ENCODE assay signal across 8 cellular contexts in the genomic region with DNA sequence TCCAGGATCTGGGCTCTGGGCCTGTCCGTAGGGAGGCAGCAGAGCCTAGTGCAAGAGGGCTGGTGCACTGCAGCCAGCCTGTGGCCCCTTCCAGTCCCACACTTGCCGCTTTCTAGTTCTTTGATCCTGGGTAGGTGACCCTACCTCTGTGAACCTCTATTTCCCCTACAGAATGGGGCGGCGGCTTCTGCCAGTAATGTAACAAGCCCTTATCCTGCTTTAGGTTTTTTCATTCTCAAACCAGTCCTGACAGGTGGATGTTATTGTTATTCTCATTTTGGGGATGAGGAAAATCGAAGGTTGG. TPM values are rescaled to one million over a fixed set of nuclear protein-coding genes. Genes with fewer than 3 reads are reported as not detected.
A peak's percentile ranks its signal among the peaks of the same experiment; 100 is the strongest.
DNase-seq lines count a peak whose midpoint lies in the region; TF ChIP-seq lines count a peak whose summit lies in the region.

No MANE protein-coding gene starts in this region.

- H3K36me3 Mint-ChIP-seq in activated CD4-positive, alpha-beta T cell treated with anti-CD3 and anti-CD28 coated beads, Interleukin-2, amount 10 ng/mL, durations not matched to agents 24 days and 14 days (ENCODE audit: low read depth), result peaks cover 5% of the 10 kb centered on the region
- peaks cover 8% of the 10 kb centered on the region for H3K36me3 Mint-ChIP-seq in endodermal cell (ENCODE audit: low read depth)
- H3K36me3 Mint-ChIP-seq in nephron progenitor cell (ENCODE audit: low read depth), result peaks cover 5% of the 10 kb centered on the region

- TF ChIP-seq CTCF in endodermal cell (conservative IDR thresholded peaks at IDR 0.05), result no peak
- TF ChIP-seq CTCF in nephron progenitor cell (IDR thresholded peaks at IDR 0.05), result no peak

- 49 to 53% methylated on average over 2 to 5 of the region's 5 CpGs for WGBS in endodermal cell (ENCODE audit: insufficient coverage in 1 of 2, insufficient read length in 1 of 2), 2 experiments

- H3K27ac ChIP-seq in endodermal cell (ENCODE audit: low read depth, low read length), result peak overlapping the region; percentile 4

- H3K9me3 ChIP-seq in NT2/D1 (ENCODE audit: insufficient read depth, low read length) (no peaks in the 10 kb centered on the region), endodermal cell (ENCODE audit: control insufficient read depth, low read length) (no peaks in the 10 kb centered on the region)

- H3K36me3 ChIP-seq in NT2/D1 (ENCODE audit: insufficient read depth, insufficient read length, low read length), result peaks cover 30% of the 10 kb centered on the region
- peaks cover 19% of the 10 kb centered on the region for H3K36me3 ChIP-seq in endodermal cell (ENCODE audit: control insufficient read depth, insufficient read depth, low read length)

- H3K27ac Mint-ChIP-seq in activated CD4-positive, alpha-beta T cell treated with anti-CD3 and anti-CD28 coated beads, Interleukin-2, amount 10 ng/mL, durations not matched to agents 24 days and 14 days, result peak overlapping the region; percentile 75
- H3K27ac Mint-ChIP-seq in endodermal cell (peak overlapping the region; percentile 72), nephron progenitor cell (no peak overlapping the region)

- H3K4me3 Mint-ChIP-seq in activated CD4-positive, alpha-beta T cell treated with anti-CD3 and anti-CD28 coated beads, Interleukin-2, amount 10 ng/mL, durations not matched to agents 24 days and 14 days, result peak overlapping the region; percentile 85
- peak overlapping the region; percentile 74 for H3K4me3 Mint-ChIP-seq in endodermal cell
- H3K4me3 Mint-ChIP-seq in nephron progenitor cell, result peak overlapping the region; percentile 85

- peaks cover 13% of the 10 kb centered on the region for H3K4me1 Mint-ChIP-seq in activated CD4-positive, alpha-beta T cell treated with anti-CD3 and anti-CD28 coated beads, Interleukin-2, amount 10 ng/mL, durations not matched to agents 24 days and 14 days
- peaks cover 4% of the 10 kb centered on the region for H3K4me1 Mint-ChIP-seq in endodermal cell
- H3K4me1 Mint-ChIP-seq in nephron progenitor cell, result peaks cover 24% of the 10 kb centered on the region

- no peaks in the 10 kb centered on the region for H3K9me3 Mint-ChIP-seq in activated CD4-positive, alpha-beta T cell treated with anti-CD3 and anti-CD28 coated beads, Interleukin-2, amount 10 ng/mL, durations not matched to agents 24 days and 14 days
- H3K9me3 Mint-ChIP-seq in endodermal cell (no peaks in the 10 kb centered on the region), nephron progenitor cell (no peaks in the 10 kb centered on the region)

- intact Hi-C loops in activated CD4-positive, alpha-beta T cell treated with anti-CD3 and anti-CD28 coated beads, Interleukin-2, amount 10 ng/mL, durations not matched to agents 24 days and 14 days (cut with micrococcal nuclease), result loop anchor here (1.0 to 10.0 kb wide), 2 partner anchors 27 to 311 kb away; a partner anchor contains a TSS

- H3K4me1 ChIP-seq in NT2/D1 (ENCODE audit: insufficient read depth, insufficient read length), result peaks cover 8% of the 10 kb centered on the region
- H3K4me1 ChIP-seq in endodermal cell (ENCODE audit: control insufficient read depth, insufficient read depth, low read length), result no peaks in the 10 kb centered on the region

- no peaks in the 10 kb centered on the region for H3K27me3 Mint-ChIP-seq in activated CD4-positive, alpha-beta T cell treated with anti-CD3 and anti-CD28 coated beads, Interleukin-2, amount 10 ng/mL, durations not matched to agents 24 days and 14 days
- H3K27me3 Mint-ChIP-seq in endodermal cell (ENCODE audit: insufficient read depth) (no peaks in the 10 kb centered on the region), nephron progenitor cell (ENCODE audit: low read depth, poor library complexity) (peaks cover 2% of the 10 kb centered on the region)

- H3K4me3 ChIP-seq in NT2/D1 (ENCODE audit: insufficient read length, low read depth) (peak overlapping the region; percentile 93), endodermal cell (ENCODE audit: low read length) (peak overlapping the region; percentile 91)

- no peak for DNase-seq in activated CD4-positive, alpha-beta T cell treated with anti-CD3 and anti-CD28 coated beads, Interleukin-2, amount 10 ng/mL, durations not matched to agents 24 days and 14 days
- no peak for DNase-seq in activated CD4-positive, alpha-beta T cell treated with anti-CD3 and anti-CD28 coated beads, Interleukin-2, amount 50 U/mL, for 48 hours
- DNase-seq in NT2/D1 (ENCODE audit: low read depth, low spot score) (no peak), endodermal cell (no peak), nephron progenitor cell (no peak), C1 segment of cervical spinal cord (lab: John Stamatoyannopoulos, UW) (no peak), amniotic stem cell (lab: John Stamatoyannopoulos, UW) (no peak), NOMO-1 treated with DMSO at 0.1 percent for 48 hours (lab: John Stamatoyannopoulos, UW; ENCODE audit: unreplicated experiment) (no peak)

- peak overlapping the region; percentile 91 for H3K9ac ChIP-seq in NT2/D1 (ENCODE audit: insufficient read length, low read depth)
- peak overlapping the region; percentile 81 for H3K9ac ChIP-seq in endodermal cell (ENCODE audit: extremely low read depth, low read length, poor library complexity, severe bottlenecking)

- H3K27me3 ChIP-seq in NT2/D1 (ENCODE audit: insufficient read depth, insufficient read length) (no peaks in the 10 kb centered on the region), endodermal cell (ENCODE audit: control insufficient read depth, insufficient read depth, low read length, poor library complexity, severe bottlenecking) (no peaks in the 10 kb centered on the region)

RNA-seq across cellular contexts. Expression of a gene that starts 0.7 kb away (rescaled TPM):
- total RNA-seq in activated CD4-positive, alpha-beta T cell treated with anti-CD3 and anti-CD28 coated beads, Interleukin-2, amount 10 ng/mL, durations not matched to agents 24 days and 14 days, result 33.4 and 34.7 TPM in 2 replicates
- 10 to 100 TPM; 24.5 to 29.6 TPM for total RNA-seq in endodermal cell
- polyA plus RNA-seq in endodermal cell (2013, experiment 1 of 2), result 25.0 TPM
- 18.9 TPM for polyA plus RNA-seq in endodermal cell (2013, experiment 2 of 2)

RNA-seq across cellular contexts. Expression of a gene that starts 9.5 kb away (rescaled TPM):
- total RNA-seq in activated CD4-positive, alpha-beta T cell treated with anti-CD3 and anti-CD28 coated beads, Interleukin-2, amount 10 ng/mL, durations not matched to agents 24 days and 14 days, result 38.7 and 38.9 TPM in 2 replicates
- 10 to 100 TPM; 31.0 to 32.0 TPM for total RNA-seq in endodermal cell
- polyA plus RNA-seq in endodermal cell (2013, experiment 1 of 2), result 32.6 TPM
- polyA plus RNA-seq in endodermal cell (2013, experiment 2 of 2), result 31.5 TPM

RNA-seq across cellular contexts. Expression of a gene that starts 12.1 kb away (rescaled TPM):
- total RNA-seq in activated CD4-positive, alpha-beta T cell treated with anti-CD3 and anti-CD28 coated beads, Interleukin-2, amount 10 ng/mL, durations not matched to agents 24 days and 14 days, result 1.7 and 2.1 TPM in 2 replicates
- total RNA-seq in endodermal cell, result 1 to 10 TPM in 1 of 2 donors, under 1 TPM in 1; 0.35 to 1.3 TPM
- polyA plus RNA-seq in endodermal cell (2013, experiment 1 of 2), result 0.53 TPM
- polyA plus RNA-seq in endodermal cell (2013, experiment 2 of 2), result 0.83 TPM

RNA-seq across cellular contexts. Expression of a gene that starts 13.5 kb away (rescaled TPM):
- 22.2 and 23.1 TPM in 2 replicates for total RNA-seq in activated CD4-positive, alpha-beta T cell treated with anti-CD3 and anti-CD28 coated beads, Interleukin-2, amount 10 ng/mL, durations not matched to agents 24 days and 14 days
- 10 to 100 TPM in 1 of 2 donors, 1 to 10 TPM in 1; 7.7 to 15.0 TPM for total RNA-seq in endodermal cell
- polyA plus RNA-seq in endodermal cell (2013, experiment 1 of 2), result 17.3 TPM
- 15.4 TPM for polyA plus RNA-seq in endodermal cell (2013, experiment 2 of 2)

RNA-seq across cellular contexts. Expression of a gene that starts 18.9 kb away (rescaled TPM):
- total RNA-seq in activated CD4-positive, alpha-beta T cell treated with anti-CD3 and anti-CD28 coated beads, Interleukin-2, amount 10 ng/mL, durations not matched to agents 24 days and 14 days, result 65.2 and 70.3 TPM in 2 replicates
- total RNA-seq in endodermal cell, result 10 to 100 TPM; 60.3 to 70.8 TPM
- polyA plus RNA-seq in endodermal cell (2013, experiment 1 of 2), result 64.9 TPM
- 61.5 TPM for polyA plus RNA-seq in endodermal cell (2013, experiment 2 of 2)
